27 cellular contexts compared by ENCODE assay signal in genomic region chr4:93319011-93319410, GRCh38.
"Had no signal": no experiment of that assay in that cellular context is flagged by ENCODE, and none has a peak within 500 bp of the region (broad histone marks: within the 10 kb centered on the region; RNA-seq: fewer than 3 reads in every experiment).

No MANE protein-coding gene starts in this region.

- H3K9me3 ChIP-seq: Peyer's patch, SJSA1 had no signal

- H3K36me3 ChIP-seq: Peyer's patch, SJSA1 had no signal

- H3K27me3 ChIP-seq: Peyer's patch, SJSA1 had no signal

- H3K4me3 ChIP-seq: Peyer's patch, SJSA1 had no signal

- DNase-seq: activated B cell treated with CpG ODN at 0.5 μM for 24 hours; activated CD4-positive, alpha-beta memory T cell treated with anti-CD3 and anti-CD28 coated beads, Interleukin-2, amount 10 ng/mL, durations not matched to agents 7 days and 5 days; activated CD4-positive, alpha-beta T cell treated with anti-CD3 and anti-CD28 coated beads for 1 hour; activated CD4-positive, alpha-beta T cell treated with anti-CD3 and anti-CD28 coated beads, Interleukin-2, amount 50 U/mL, for 1 hour; activated gamma-delta T cell; activated naive CD4-positive, alpha-beta T cell treated with anti-CD3 and anti-CD28 coated beads for 36 hours; activated T-cell treated with anti-CD3 and anti-CD28 coated beads for 4 hours; activated T-cell treated with anti-CD3 and anti-CD28 coated beads, Interleukin-2, amount 50 U/mL, for 48 hours; amygdala; cerebellar nuclear complex; KG1; NCI-H1092; NCI-H1417; NCI-H1694; NCI-H2029; NCI-H2107; NCI-H2171 treated with DMSO at 0.1 percent for 48 hours; NCI-H226; NCI-H526; NK-92 treated with Interleukin-12 subunit alpha and Interleukin-12 subunit beta, amount 100 ng/mL, for 24 hours; OCI-M1; Peyer's patch; SHP77; T-helper 17 cell; T-helper 9 cell had no signal

- ATAC-seq: activated T-helper 17 cell treated with anti-CD3 and anti-CD28 coated beads, Interleukin-2, amount 50 U/mL, for 72 hours; T-helper 17 cell had no signal

- H3K4me1 ChIP-seq: Peyer's patch, SJSA1 had no signal

- H3K27ac ChIP-seq: Peyer's patch, SJSA1 had no signal
